In the genomic region with DNA sequence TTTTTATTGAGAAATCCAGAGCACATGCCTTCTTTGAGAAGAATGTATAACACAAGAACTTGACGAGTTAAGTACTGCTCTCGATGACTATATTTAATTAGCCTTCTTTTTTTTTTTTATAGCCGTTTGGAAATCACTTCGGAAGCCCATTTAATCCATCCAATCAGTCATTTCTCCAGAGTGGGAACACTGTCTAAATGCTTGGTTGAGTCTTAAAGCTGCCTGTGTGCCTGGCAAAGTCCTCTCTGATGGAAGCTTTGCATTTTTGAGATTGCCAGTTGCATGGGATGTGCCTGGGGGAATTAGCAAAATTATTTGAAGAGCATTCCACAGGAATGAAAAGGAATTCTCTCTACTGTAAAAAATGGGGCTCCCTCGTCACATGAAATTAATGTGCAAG, we compare ENCODE assay signal across 16 cellular contexts.
A peak's percentile ranks its signal among the peaks of the same experiment; 100 is the strongest.
DNase-seq lines count a peak whose midpoint lies in the region; TF ChIP-seq lines count a peak whose summit lies in the region.
"Had no signal": no experiment of that assay in that cellular context is flagged by ENCODE, and none has a peak within 500 bp of the region (broad histone marks: within the 10 kb centered on the region; RNA-seq: fewer than 3 reads in every experiment).

No MANE protein-coding gene starts in this region.

- H3K4me2 ChIP-seq in neural progenitor cell: no peak overlapping the region
- H3K4me2 ChIP-seq: PC-9 had no signal

- H3K27ac ChIP-seq in neural progenitor cell: no peak overlapping the region
- H3K27ac ChIP-seq in colonic mucosa: no peak overlapping the region
- H3K27ac ChIP-seq in ascending aorta: no peak overlapping the region
- H3K27ac ChIP-seq: PC-9 had no signal

- H3K27me3 Mint-ChIP-seq in neural progenitor cell (ENCODE audit: insufficient read depth, low read depth): no peaks in the 10 kb centered on the region

- no peaks in the 10 kb centered on the region for H3K9me3 ChIP-seq in neural progenitor cell (ENCODE audit: low read depth)
- no peaks in the 10 kb centered on the region for H3K9me3 ChIP-seq in colonic mucosa
- no peaks in the 10 kb centered on the region for H3K9me3 ChIP-seq in ascending aorta
- H3K9me3 ChIP-seq: BE2C had no signal

- H3K79me2 ChIP-seq in neural progenitor cell (ENCODE audit: low read depth): no peaks in the 10 kb centered on the region

- H3K36me3 ChIP-seq in neural progenitor cell (no peaks in the 10 kb centered on the region), colonic mucosa (no peaks in the 10 kb centered on the region), ascending aorta (no peaks in the 10 kb centered on the region)
- H3K36me3 ChIP-seq: BE2C had no signal

- H3F3A ChIP-seq in neural progenitor cell (ENCODE audit: low read depth): no peaks in the 10 kb centered on the region

- H3K27ac Mint-ChIP-seq in neural progenitor cell: peak overlapping the region; percentile 88
- H3K27ac Mint-ChIP-seq: CD8-positive, alpha-beta T cell had no signal

- no peaks in the 10 kb centered on the region for H4K20me1 ChIP-seq in neural progenitor cell (ENCODE audit: low read depth)

- H3K4me3 ChIP-seq in neural progenitor cell (no peak overlapping the region), colonic mucosa (no peak overlapping the region), ascending aorta (no peak overlapping the region)
- H3K4me3 ChIP-seq: GM12878, PC-9 had no signal

- intact Hi-C loops in colonic mucosa (cut with DNase I): no loop called here
- intact Hi-C loops in ascending aorta (cut with DNase I): no loop called here

- H3K9ac ChIP-seq in neural progenitor cell (no peak overlapping the region), colonic mucosa (ENCODE audit: low read depth in 2 of 2, low read length in 2 of 2) (no peak overlapping the region)

- H3K36me3 Mint-ChIP-seq in neural progenitor cell: no peaks in the 10 kb centered on the region
- H3K36me3 Mint-ChIP-seq: CD8-positive, alpha-beta T cell had no signal

- H3K4me1 ChIP-seq in neural progenitor cell (peaks cover 22% of the 10 kb centered on the region), colonic mucosa (no peaks in the 10 kb centered on the region), ascending aorta (no peaks in the 10 kb centered on the region)
- H3K4me1 ChIP-seq: BE2C had no signal

- TF ChIP-seq CTCF in neural progenitor cell (IDR thresholded peaks at IDR 0.05) (no peak), colonic mucosa (IDR thresholded peaks at IDR 0.05) (no peak), ascending aorta (IDR thresholded peaks at IDR 0.05) (no peak)

- peaks cover 39% of the 10 kb centered on the region for H3K4me1 Mint-ChIP-seq in neural progenitor cell

- no peak overlapping the region for H2AFZ ChIP-seq in neural progenitor cell (replicated peaks)
- H2AFZ ChIP-seq: PC-9 had no signal

- H3K9me3 Mint-ChIP-seq in neural progenitor cell: no peaks in the 10 kb centered on the region
- H3K9me3 Mint-ChIP-seq: CD8-positive, alpha-beta T cell had no signal

- H3K27me3 ChIP-seq in neural progenitor cell (no peaks in the 10 kb centered on the region), colonic mucosa (no peaks in the 10 kb centered on the region), ascending aorta (no peaks in the 10 kb centered on the region)
- H3K27me3 ChIP-seq: BE2C had no signal

- H3K4me3 Mint-ChIP-seq in neural progenitor cell: no peak overlapping the region
- H3K4me3 Mint-ChIP-seq: CD8-positive, alpha-beta T cell had no signal

- peak; percentile 17 for DNase-seq in AG20443 (ENCODE audit: low spot score)
- peak; percentile 71 for DNase-seq in GM04503 (ENCODE audit: low read depth)
- peak; percentile 16 for DNase-seq in dedifferentiated amniotic fluid mesenchymal stem cell (ENCODE audit: extremely low spot score)
- DNase-seq in neural progenitor cell (ENCODE audit: low spot score): no peak
- no peak for DNase-seq in activated CD4-positive, alpha-beta T cell treated with anti-CD3 and anti-CD28 coated beads for 4 hours
- no peak for DNase-seq in colonic mucosa
- DNase-seq in ascending aorta (ENCODE audit: low spot score in 2 of 2): no peak
- no peak for DNase-seq in stimulated activated CD4-positive, alpha-beta T cell treated with anti-CD3 and anti-CD28 coated beads, Interleukin-2, amount 100 ng/mL, for 24 hours
- DNase-seq: BE2C; CD8-positive, alpha-beta T cell; HCEC 1CT; MV-4-11; NCI-H1436; NCI-H2081 treated with DMSO at 0.1 percent for 48 hours; PC-9 had no signal

Comparison
In these comparisons a context has a peak if more than half of its experiments do, and no peak if none do; other contexts are left out.
1. DNase-seq: peak in AG20443 (single experiment), GM04503 (single experiment) and dedifferentiated amniotic fluid mesenchymal stem cell (single experiment); none in neural progenitor cell (single experiment), activated CD4-positive, alpha-beta T cell treated with anti-CD3 and anti-CD28 coated beads for 4 hours (0 of 2), colonic mucosa (single experiment), ascending aorta (0 of 2) and stimulated activated CD4-positive, alpha-beta T cell treated with anti-CD3 and anti-CD28 coated beads, Interleukin-2, amount 100 ng/mL, for 24 hours (0 of 2).